ENCODE assay signal across 1 cellular context in the genomic region with DNA sequence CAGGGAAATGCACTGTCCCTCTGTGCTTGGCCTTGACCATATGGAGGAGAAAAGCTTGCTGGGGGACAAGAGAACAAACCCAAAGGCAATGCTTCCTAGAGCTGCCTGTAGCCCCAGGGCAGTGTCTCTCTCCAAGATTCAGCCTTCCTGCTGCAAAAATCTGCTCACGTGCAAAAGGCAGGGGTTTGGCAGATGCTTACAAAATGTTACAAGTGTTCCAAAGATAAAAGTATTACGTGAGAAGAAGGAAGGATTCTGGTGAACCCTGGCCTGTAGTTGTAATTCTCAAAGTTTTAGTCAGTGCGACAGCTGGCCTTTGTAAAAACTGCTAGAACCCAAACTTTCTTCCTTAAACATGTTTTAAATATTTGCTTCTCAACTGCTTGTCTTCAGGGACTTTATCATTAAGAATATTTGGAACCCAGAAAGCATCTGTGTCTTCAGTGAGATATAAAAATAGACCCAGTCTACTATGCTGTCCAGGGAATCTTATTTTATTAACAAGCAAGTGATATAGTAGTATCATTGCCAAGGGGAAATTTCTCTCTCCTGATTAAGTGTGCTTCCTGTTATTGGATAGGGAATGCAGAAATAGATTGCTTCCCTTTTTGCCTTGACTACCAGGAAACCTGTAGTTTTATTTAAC.
TF ChIP-seq lines count a peak whose summit lies in the region.

No MANE protein-coding gene starts in this region.

TF ChIP-seq in SK-N-SH treated with all-trans-retinoic acid at 6 μM for 48 hours, 23 proteins besides CTCF, POLR2A, EP300 and RAD21 (continued from another document):
- TF ChIP-seq GLIS3 (CRISPR knock-in tag; IDR thresholded peaks at IDR 0.05), result no peak
- TF ChIP-seq ZC3H10 (CRISPR knock-in tag; IDR thresholded peaks at IDR 0.05), result no peak
- TF ChIP-seq TCF4 (CRISPR knock-in tag; IDR thresholded peaks at IDR 0.05; ENCODE audit: borderline replicate concordance), result no peak
- TF ChIP-seq ISL1 (CRISPR knock-in tag; IDR thresholded peaks at IDR 0.05), result no peak
- TF ChIP-seq, protein P1, sequence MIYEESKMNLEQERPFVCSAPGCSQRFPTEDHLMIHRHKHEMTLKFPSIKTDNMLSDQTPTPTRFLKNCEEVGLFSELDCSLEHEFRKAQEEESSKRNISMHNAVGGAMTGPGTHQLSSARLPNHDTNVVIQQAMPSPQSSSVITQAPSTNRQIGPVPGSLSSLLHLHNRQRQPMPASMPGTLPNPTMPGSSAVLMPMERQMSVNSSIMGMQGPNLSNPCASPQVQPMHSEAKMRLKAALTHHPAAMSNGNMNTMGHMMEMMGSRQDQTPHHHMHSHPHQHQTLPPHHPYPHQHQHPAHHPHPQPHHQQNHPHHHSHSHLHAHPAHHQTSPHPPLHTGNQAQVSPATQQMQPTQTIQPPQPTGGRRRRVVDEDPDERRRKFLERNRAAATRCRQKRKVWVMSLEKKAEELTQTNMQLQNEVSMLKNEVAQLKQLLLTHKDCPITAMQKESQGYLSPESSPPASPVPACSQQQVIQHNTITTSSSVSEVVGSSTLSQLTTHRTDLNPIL (CRISPR knock-in tag; IDR thresholded peaks at IDR 0.05; ENCODE audit: low read depth), result no peak
- no peak for TF ChIP-seq ZNF8 (CRISPR knock-in tag; IDR thresholded peaks at IDR 0.05)
- TF ChIP-seq SNAI2 (CRISPR knock-in tag; IDR thresholded peaks at IDR 0.05), result no peak
- TF ChIP-seq, protein P2, sequence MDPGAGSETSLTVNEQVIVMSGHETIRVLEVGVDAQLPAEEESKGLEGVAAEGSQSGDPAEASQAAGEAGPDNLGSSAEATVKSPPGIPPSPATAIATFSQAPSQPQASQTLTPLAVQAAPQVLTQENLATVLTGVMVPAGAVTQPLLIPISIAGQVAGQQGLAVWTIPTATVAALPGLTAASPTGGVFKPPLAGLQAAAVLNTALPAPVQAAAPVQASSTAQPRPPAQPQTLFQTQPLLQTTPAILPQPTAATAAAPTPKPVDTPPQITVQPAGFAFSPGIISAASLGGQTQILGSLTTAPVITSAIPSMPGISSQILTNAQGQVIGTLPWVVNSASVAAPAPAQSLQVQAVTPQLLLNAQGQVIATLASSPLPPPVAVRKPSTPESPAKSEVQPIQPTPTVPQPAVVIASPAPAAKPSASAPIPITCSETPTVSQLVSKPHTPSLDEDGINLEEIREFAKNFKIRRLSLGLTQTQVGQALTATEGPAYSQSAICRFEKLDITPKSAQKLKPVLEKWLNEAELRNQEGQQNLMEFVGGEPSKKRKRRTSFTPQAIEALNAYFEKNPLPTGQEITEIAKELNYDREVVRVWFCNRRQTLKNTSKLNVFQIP (CRISPR knock-in tag; IDR thresholded peaks at IDR 0.05; ENCODE audit: borderline replicate concordance, low read depth), result no peak
TF ChIP-seq in SK-N-SH treated with all-trans-retinoic acid at 6 μM for 48 hours: peak in this region for 0.
